In the genomic region with DNA sequence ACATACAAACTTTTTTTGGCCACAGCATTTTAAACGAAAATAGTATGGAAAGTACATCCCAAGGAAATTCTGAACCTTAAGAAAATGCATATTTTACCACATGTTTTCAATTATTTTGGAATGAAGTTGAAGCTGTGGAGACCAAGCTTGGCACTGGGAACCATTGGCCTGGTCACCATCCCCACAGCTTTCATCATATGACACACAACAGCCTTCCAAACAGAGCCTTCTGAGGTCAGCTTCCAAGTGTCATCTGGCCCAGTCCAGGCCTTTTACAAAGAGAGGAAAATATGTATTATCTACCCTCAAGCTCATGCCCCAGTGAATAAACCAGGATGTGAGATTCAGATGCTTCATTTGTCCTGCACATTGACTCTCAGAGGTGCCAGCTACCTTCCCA, we compare ENCODE assay signal across 15 cellular contexts.
"Had no signal": no experiment of that assay in that cellular context is flagged by ENCODE, and none has a peak within 500 bp of the region (broad histone marks: within the 10 kb centered on the region; RNA-seq: fewer than 3 reads in every experiment).

No MANE protein-coding gene starts in this region.

- DNase-seq: activated CD4-positive, alpha-beta T cell treated with anti-CD3 and anti-CD28 coated beads for 36 hours; activated CD4-positive, alpha-beta T cell treated with anti-CD3 and anti-CD28 coated beads, Interleukin-2, amount 50 U/mL, for 48 hours; activated gamma-delta T cell treated with Interleukin-2 at 50 U/mL for 16 hours; effector CD8-positive, alpha-beta T cell; kidney; left lung; naive thymus-derived CD4-positive, alpha-beta T cell; right lobe of liver; stimulated activated CD4-positive, alpha-beta T cell treated with anti-CD3 and anti-CD28 coated beads, Interleukin-4, amount 100 ng/mL, for 1 hour; stimulated activated naive CD8-positive, alpha-beta T cell treated with anti-CD3 and anti-CD28 coated beads, Interleukin-15, amount 100 ng/mL, for 72 hours; T-helper 2 cell had no signal

- H3K27me3 ChIP-seq: esophagus muscularis mucosa, left lung, right lobe of liver had no signal

- ATAC-seq: activated CD4-positive, alpha-beta T cell treated with anti-CD3 and anti-CD28 coated beads for 36 hours; activated naive CD4-positive, alpha-beta T cell treated with anti-CD3 and anti-CD28 coated beads, Interleukin-2, amount 50 U/mL, for 72 hours; left lung; naive thymus-derived CD4-positive, alpha-beta T cell; stimulated activated naive CD8-positive, alpha-beta T cell treated with anti-CD3 and anti-CD28 coated beads, Interleukin-15, amount 100 ng/mL, for 72 hours had no signal

- H3K4me3 ChIP-seq: esophagus muscularis mucosa, left lung, prostate gland, right lobe of liver, smooth muscle cell had no signal

- H3K9me3 ChIP-seq: esophagus muscularis mucosa, prostate gland, right lobe of liver had no signal

- H3K27ac ChIP-seq: esophagus muscularis mucosa, left lung, prostate gland, right lobe of liver had no signal

- H3K4me1 ChIP-seq: esophagus muscularis mucosa, left lung, prostate gland, right lobe of liver had no signal
